Comparison of ENCODE assay signal across 23 cellular contexts in the genomic region with DNA sequence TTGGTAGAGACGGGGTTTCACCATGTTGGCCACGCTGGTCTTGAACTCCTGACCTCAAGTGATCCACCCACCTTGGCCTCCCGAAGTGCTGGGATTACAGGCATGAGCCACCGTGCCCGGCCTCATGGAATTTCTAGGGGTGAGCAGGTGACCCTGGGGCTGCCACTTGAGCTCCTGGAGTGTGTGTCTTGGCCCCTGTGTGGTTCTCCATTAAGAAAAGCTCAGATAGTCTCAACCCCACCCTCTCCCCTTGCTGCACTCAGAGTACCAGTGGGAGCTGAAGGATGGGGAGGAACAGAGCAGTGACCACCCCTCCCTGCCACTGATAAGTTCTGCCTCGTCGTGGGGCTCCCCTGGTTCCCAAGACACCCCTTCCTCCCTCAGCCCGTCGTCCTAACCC.
"Had no signal": no experiment of that assay in that cellular context is flagged by ENCODE, and none has a peak within 500 bp of the region (broad histone marks: within the 10 kb centered on the region; RNA-seq: fewer than 3 reads in every experiment).

No MANE protein-coding gene starts in this region.

- H3K4me3 Mint-ChIP-seq: activated CD4-positive, alpha-beta memory T cell treated with anti-CD3 and anti-CD28 coated beads for 36 hours; activated CD4-positive, alpha-beta T cell treated with anti-CD3 and anti-CD28 coated beads, Interleukin-2, amount 10 ng/mL, durations not matched to agents 7 days and 5 days; activated naive CD8-positive, alpha-beta T cell treated with anti-CD3 and anti-CD28 coated beads for 36 hours; activated T-cell treated with anti-CD3 and anti-CD28 coated beads, Interleukin-2, amount 50 U/mL, for 4 hours; central memory CD8-positive, alpha-beta T cell; T-cell had no signal

- H3K27me3 ChIP-seq: brain microvascular endothelial cell had no signal

- H3K9me3 Mint-ChIP-seq: activated CD4-positive, alpha-beta memory T cell treated with anti-CD3 and anti-CD28 coated beads for 36 hours; activated CD4-positive, alpha-beta T cell treated with anti-CD3 and anti-CD28 coated beads, Interleukin-2, amount 10 ng/mL, durations not matched to agents 7 days and 5 days; activated naive CD8-positive, alpha-beta T cell treated with anti-CD3 and anti-CD28 coated beads for 36 hours; activated T-cell treated with anti-CD3 and anti-CD28 coated beads, Interleukin-2, amount 50 U/mL, for 4 hours; central memory CD8-positive, alpha-beta T cell; T-cell had no signal

- H3K27ac Mint-ChIP-seq: activated CD4-positive, alpha-beta memory T cell treated with anti-CD3 and anti-CD28 coated beads for 36 hours; activated CD4-positive, alpha-beta T cell treated with anti-CD3 and anti-CD28 coated beads, Interleukin-2, amount 10 ng/mL, durations not matched to agents 7 days and 5 days; activated naive CD8-positive, alpha-beta T cell treated with anti-CD3 and anti-CD28 coated beads for 36 hours; T-cell had no signal

- H3K27ac ChIP-seq: brain microvascular endothelial cell, SK-N-MC had no signal

- H3K4me3 ChIP-seq: SK-N-MC had no signal

- H3K36me3 ChIP-seq: brain microvascular endothelial cell had no signal

- H3K36me3 Mint-ChIP-seq: activated CD4-positive, alpha-beta memory T cell treated with anti-CD3 and anti-CD28 coated beads for 36 hours; activated naive CD8-positive, alpha-beta T cell treated with anti-CD3 and anti-CD28 coated beads for 36 hours had no signal

- DNase-seq: activated CD4-positive, alpha-beta memory T cell treated with anti-CD3 and anti-CD28 coated beads for 36 hours; activated CD4-positive, alpha-beta T cell treated with anti-CD3 and anti-CD28 coated beads, Interleukin-2, amount 10 ng/mL, durations not matched to agents 7 days and 5 days; activated CD4-positive, CD25-positive, alpha-beta regulatory T cell; activated CD8-positive, alpha-beta memory T cell treated with anti-CD3 and anti-CD28 coated beads for 24 hours; activated effector memory CD4-positive, alpha-beta T cell treated with anti-CD3 and anti-CD28 coated beads, Interleukin-2, amount 50 U/mL, for 16 hours; activated naive CD4-positive, alpha-beta T cell treated with Interleukin-2 at 50 U/mL for 16 hours; activated naive CD8-positive, alpha-beta T cell treated with anti-CD3 and anti-CD28 coated beads for 36 hours; activated T-cell treated with anti-CD3 and anti-CD28 coated beads, Interleukin-2, amount 50 U/mL, for 4 hours; brain microvascular endothelial cell; Kasumi-1; KBM-7; NCI-H1930; NCI-H2107; NCI-H2171 treated with DMSO at 0.1 percent for 48 hours; NCI-H226; NCI-H510A; NCI-H526 treated with DMSO at 0.1 percent for 48 hours; NCI-H82; T-cell; T-helper 2 cell; T1000 had no signal

- H3K27me3 Mint-ChIP-seq: activated CD4-positive, alpha-beta memory T cell treated with anti-CD3 and anti-CD28 coated beads for 36 hours; activated CD4-positive, alpha-beta T cell treated with anti-CD3 and anti-CD28 coated beads, Interleukin-2, amount 10 ng/mL, durations not matched to agents 7 days and 5 days; activated naive CD8-positive, alpha-beta T cell treated with anti-CD3 and anti-CD28 coated beads for 36 hours; central memory CD8-positive, alpha-beta T cell; T-cell had no signal

- H3K4me1 Mint-ChIP-seq: activated CD4-positive, alpha-beta T cell treated with anti-CD3 and anti-CD28 coated beads, Interleukin-2, amount 10 ng/mL, durations not matched to agents 7 days and 5 days; activated naive CD8-positive, alpha-beta T cell treated with anti-CD3 and anti-CD28 coated beads for 36 hours; T-cell had no signal

- ATAC-seq: activated T-cell treated with anti-CD3 and anti-CD28 coated beads, Interleukin-2, amount 50 U/mL, for 4 hours; T-cell had no signal
